In genomic region chrX:125101971-125102750, GRCh38 we compare ENCODE assay signal across 27 cellular contexts.
"Had no signal": no experiment of that assay in that cellular context is flagged by ENCODE, and none has a peak within 500 bp of the region (broad histone marks: within the 10 kb centered on the region; RNA-seq: fewer than 3 reads in every experiment).

No MANE protein-coding gene starts in this region.

- H3K9me3 Mint-ChIP-seq: activated B cell treated with CpG ODN at 0.5 μM for 24 hours; activated CD4-positive, alpha-beta memory T cell treated with anti-CD3 and anti-CD28 coated beads for 36 hours; activated CD4-positive, alpha-beta T cell treated with anti-CD3 and anti-CD28 coated beads, Interleukin-2, amount 10 ng/mL, durations not matched to agents 7 days and 5 days; activated naive CD4-positive, alpha-beta T cell treated with anti-CD3 and anti-CD28 coated beads, Interleukin-2, amount 10 ng/mL, durations not matched to agents 7 days and 5 days; activated naive CD8-positive, alpha-beta T cell treated with anti-CD3 and anti-CD28 coated beads for 36 hours; activated T-cell treated with anti-CD3 and anti-CD28 coated beads, Interleukin-2, amount 50 U/mL, for 72 hours; activated T-helper 2 cell treated with anti-CD3 and anti-CD28 coated beads, Interferon-gamma antibody, Interleukin-2, Interleukin-4, amounts not matched to agents 10 μg/mL and 5 μg/mL and 100 μg/mL, durations not matched to agents 14 hours and 24 hours and 36 hours; T-helper 1 cell treated with Interleukin-12 subunit alpha and Interleukin-12 subunit beta and Interleukin-4 antibody, amounts not matched to agents 30 μg/mL and 1 μg/mL, for 36 hours had no signal

- FAIRE-seq: RCC 7860 had no signal

- H3K27ac Mint-ChIP-seq: activated B cell treated with CpG ODN at 0.5 μM for 24 hours; activated CD4-positive, alpha-beta memory T cell treated with anti-CD3 and anti-CD28 coated beads for 36 hours; activated CD4-positive, alpha-beta T cell treated with anti-CD3 and anti-CD28 coated beads, Interleukin-2, amount 10 ng/mL, durations not matched to agents 7 days and 5 days; activated naive CD4-positive, alpha-beta T cell treated with anti-CD3 and anti-CD28 coated beads, Interleukin-2, amount 10 ng/mL, durations not matched to agents 7 days and 5 days; activated naive CD8-positive, alpha-beta T cell treated with anti-CD3 and anti-CD28 coated beads for 36 hours; activated T-cell treated with anti-CD3 and anti-CD28 coated beads, Interleukin-2, amount 50 U/mL, for 72 hours; activated T-helper 2 cell treated with anti-CD3 and anti-CD28 coated beads, Interferon-gamma antibody, Interleukin-2, Interleukin-4, amounts not matched to agents 10 μg/mL and 5 μg/mL and 100 μg/mL, durations not matched to agents 14 hours and 24 hours and 36 hours; T-helper 1 cell treated with Interleukin-12 subunit alpha and Interleukin-12 subunit beta and Interleukin-4 antibody, amounts not matched to agents 30 μg/mL and 1 μg/mL, for 36 hours had no signal

- H3K27me3 Mint-ChIP-seq: activated B cell treated with CpG ODN at 0.5 μM for 24 hours; activated CD4-positive, alpha-beta memory T cell treated with anti-CD3 and anti-CD28 coated beads for 36 hours; activated CD4-positive, alpha-beta T cell treated with anti-CD3 and anti-CD28 coated beads, Interleukin-2, amount 10 ng/mL, durations not matched to agents 7 days and 5 days; activated naive CD4-positive, alpha-beta T cell treated with anti-CD3 and anti-CD28 coated beads, Interleukin-2, amount 10 ng/mL, durations not matched to agents 7 days and 5 days; activated naive CD8-positive, alpha-beta T cell treated with anti-CD3 and anti-CD28 coated beads for 36 hours had no signal

- ATAC-seq: activated T-cell treated with anti-CD3 and anti-CD28 coated beads, Interleukin-2, amount 50 U/mL, for 72 hours; PC-3 had no signal

- H3K4me1 Mint-ChIP-seq: activated B cell treated with CpG ODN at 0.5 μM for 24 hours; activated CD4-positive, alpha-beta T cell treated with anti-CD3 and anti-CD28 coated beads, Interleukin-2, amount 10 ng/mL, durations not matched to agents 7 days and 5 days; activated naive CD4-positive, alpha-beta T cell treated with anti-CD3 and anti-CD28 coated beads, Interleukin-2, amount 10 ng/mL, durations not matched to agents 7 days and 5 days; activated naive CD8-positive, alpha-beta T cell treated with anti-CD3 and anti-CD28 coated beads for 36 hours had no signal

- H3K9me3 ChIP-seq: breast epithelium, MG63, SJSA1 had no signal

- DNase-seq: activated B cell treated with CpG ODN at 0.5 μM for 24 hours; activated CD4-positive, alpha-beta memory T cell treated with anti-CD3 and anti-CD28 coated beads for 36 hours; activated CD4-positive, alpha-beta T cell treated with anti-CD3 and anti-CD28 coated beads for 1 hour; activated CD4-positive, alpha-beta T cell treated with anti-CD3 and anti-CD28 coated beads, Interleukin-2, amount 10 ng/mL, durations not matched to agents 7 days and 5 days; activated CD8-positive, alpha-beta memory T cell treated with anti-CD3 and anti-CD28 coated beads for 24 hours; activated gamma-delta T cell treated with Interleukin-2 at 50 U/mL for 16 hours; activated naive CD4-positive, alpha-beta T cell treated with anti-CD3 and anti-CD28 coated beads, Interleukin-2, amount 10 ng/mL, durations not matched to agents 7 days and 5 days; activated naive CD8-positive, alpha-beta T cell treated with anti-CD3 and anti-CD28 coated beads for 36 hours; activated T-cell treated with anti-CD3 and anti-CD28 coated beads for 4 hours; activated T-cell treated with anti-CD3 and anti-CD28 coated beads, Interleukin-2, amount 50 U/mL, for 72 hours; MG63; MV-4-11; NCI-H1092 treated with DMSO at 0.1 percent for 48 hours; NCI-H1436; NCI-H187 treated with DMSO at 0.1 percent for 48 hours; NCI-H2081 treated with DMSO at 0.1 percent for 48 hours; NCI-H2171 treated with DMSO at 0.1 percent for 48 hours; NCI-H524 treated with DMSO at 0.1 percent for 48 hours; NCI-H774; NK-92 treated with Interleukin-12 subunit alpha and Interleukin-12 subunit beta, amount 100 ng/mL, for 24 hours; PC-3; SHP77 had no signal

- H3K27me3 ChIP-seq: breast epithelium, MG63, SJSA1 had no signal

- H3K4me3 Mint-ChIP-seq: activated B cell treated with CpG ODN at 0.5 μM for 24 hours; activated CD4-positive, alpha-beta memory T cell treated with anti-CD3 and anti-CD28 coated beads for 36 hours; activated CD4-positive, alpha-beta T cell treated with anti-CD3 and anti-CD28 coated beads, Interleukin-2, amount 10 ng/mL, durations not matched to agents 7 days and 5 days; activated naive CD4-positive, alpha-beta T cell treated with anti-CD3 and anti-CD28 coated beads, Interleukin-2, amount 10 ng/mL, durations not matched to agents 7 days and 5 days; activated naive CD8-positive, alpha-beta T cell treated with anti-CD3 and anti-CD28 coated beads for 36 hours; activated T-cell treated with anti-CD3 and anti-CD28 coated beads, Interleukin-2, amount 50 U/mL, for 72 hours; T-helper 1 cell treated with Interleukin-12 subunit alpha and Interleukin-12 subunit beta and Interleukin-4 antibody, amounts not matched to agents 30 μg/mL and 1 μg/mL, for 36 hours had no signal

- H3K36me3 ChIP-seq: breast epithelium, MG63, SJSA1 had no signal

- H3K4me3 ChIP-seq: breast epithelium, MG63, SJSA1 had no signal

- H3K4me1 ChIP-seq: breast epithelium, SJSA1 had no signal

- H3K36me3 Mint-ChIP-seq: activated CD4-positive, alpha-beta memory T cell treated with anti-CD3 and anti-CD28 coated beads for 36 hours; activated naive CD4-positive, alpha-beta T cell treated with anti-CD3 and anti-CD28 coated beads, Interleukin-2, amount 10 ng/mL, durations not matched to agents 7 days and 5 days; activated naive CD8-positive, alpha-beta T cell treated with anti-CD3 and anti-CD28 coated beads for 36 hours had no signal

- H3K27ac ChIP-seq: breast epithelium, SJSA1 had no signal
